ENCODE assay signal across 15 cellular contexts in genomic region chr17:64387145-64387473, GRCh38. TPM values are rescaled to one million over a fixed set of nuclear protein-coding genes. Genes with fewer than 3 reads are reported as not detected.
A peak's percentile ranks its signal among the peaks of the same experiment; 100 is the strongest.
DNase-seq lines count a peak whose midpoint lies in the region; ATAC-seq and TF ChIP-seq lines count a peak whose summit lies in the region.
"Had no signal": no experiment of that assay in that cellular context is flagged by ENCODE, and none has a peak within 500 bp of the region (broad histone marks: within the 10 kb centered on the region; RNA-seq: fewer than 3 reads in every experiment).

No MANE protein-coding gene starts in this region.

- H3K4me3 ChIP-seq in CD8-positive, alpha-beta T cell (ENCODE audit: low read depth, low read length): no peak overlapping the region
- peak overlapping the region; percentile 71 for H3K4me3 ChIP-seq in right cardiac atrium (ENCODE audit: low read length)
- peak overlapping the region in 1 of 7 experiments; percentile 28 for H3K4me3 ChIP-seq in skin epidermis
- H3K4me3 ChIP-seq: GM12878, hepatocyte, MG63 had no signal

- H3K9me3 ChIP-seq in CD8-positive, alpha-beta T cell (ENCODE audit: low read length): no peaks in the 10 kb centered on the region
- no peaks in the 10 kb centered on the region for H3K9me3 ChIP-seq in right cardiac atrium (ENCODE audit: control insufficient read depth, low read length)
- H3K9me3 ChIP-seq: BE2C, MG63 had no signal

- H3K27ac Mint-ChIP-seq in CD8-positive, alpha-beta T cell: peak overlapping the region; percentile 56
- peak overlapping the region; percentile 76 for H3K27ac Mint-ChIP-seq in activated CD8-positive, alpha-beta T cell treated with anti-CD3 and anti-CD28 coated beads, Interleukin-2, amount 10 ng/mL, durations not matched to agents 7 days and 5 days
- no peak overlapping the region for H3K27ac Mint-ChIP-seq in T-helper 2 cell treated with Interferon-gamma antibody and Interleukin-4, amounts not matched to agents 5 μg/mL and 100 μg/mL, for 36 hours

- no peak for DNase-seq in CD8-positive, alpha-beta T cell
- DNase-seq in activated CD8-positive, alpha-beta T cell treated with anti-CD3 and anti-CD28 coated beads, Interleukin-2, amount 10 ng/mL, durations not matched to agents 7 days and 5 days: no peak
- DNase-seq in right cardiac atrium (no peak), NCI-H1417 (lab: John Stamatoyannopoulos, UW) (no peak), head of caudate nucleus (no peak)
- no peak for DNase-seq in T-helper 2 cell treated with Interferon-gamma antibody and Interleukin-4, amounts not matched to agents 5 μg/mL and 100 μg/mL, for 36 hours (ENCODE audit: low spot score)
- DNase-seq: BE2C; central memory CD4-positive, alpha-beta T cell; MG63; NCI-H2081; SIG-M5 had no signal

- no peaks in the 10 kb centered on the region for H3K27me3 Mint-ChIP-seq in CD8-positive, alpha-beta T cell (ENCODE audit: low read depth)
- H3K27me3 Mint-ChIP-seq in activated CD8-positive, alpha-beta T cell treated with anti-CD3 and anti-CD28 coated beads, Interleukin-2, amount 10 ng/mL, durations not matched to agents 7 days and 5 days (ENCODE audit: low read depth): no peaks in the 10 kb centered on the region
- H3K27me3 Mint-ChIP-seq in T-helper 2 cell treated with Interferon-gamma antibody and Interleukin-4, amounts not matched to agents 5 μg/mL and 100 μg/mL, for 36 hours (ENCODE audit: low read depth): no peaks in the 10 kb centered on the region

- peaks cover 78% of the 10 kb centered on the region for H3K4me1 Mint-ChIP-seq in CD8-positive, alpha-beta T cell (ENCODE audit: low read depth)
- H3K4me1 Mint-ChIP-seq in activated CD8-positive, alpha-beta T cell treated with anti-CD3 and anti-CD28 coated beads, Interleukin-2, amount 10 ng/mL, durations not matched to agents 7 days and 5 days (ENCODE audit: low read depth): peaks cover 82% of the 10 kb centered on the region
- peaks cover 20% of the 10 kb centered on the region for H3K4me1 Mint-ChIP-seq in T-helper 2 cell treated with Interferon-gamma antibody and Interleukin-4, amounts not matched to agents 5 μg/mL and 100 μg/mL, for 36 hours (ENCODE audit: low read depth)

- WGBS in right cardiac atrium: 58% methylated on average over 9 of the region's 9 CpGs

- intact Hi-C loops in CD8-positive, alpha-beta T cell (cut with DNase I, micrococcal nuclease): no loop called here
- intact Hi-C loops in right cardiac atrium (cut with DNase I) (loop anchor here in 1 of 4 donors (5.0 kb wide), 1 partner anchor 40 kb away; no protein-coding TSS in a partner anchor), head of caudate nucleus (cut with DNase I) (no loop called here)

- H3K9me3 Mint-ChIP-seq in CD8-positive, alpha-beta T cell: no peaks in the 10 kb centered on the region
- H3K9me3 Mint-ChIP-seq in activated CD8-positive, alpha-beta T cell treated with anti-CD3 and anti-CD28 coated beads, Interleukin-2, amount 10 ng/mL, durations not matched to agents 7 days and 5 days (ENCODE audit: insufficient read depth): no peaks in the 10 kb centered on the region
- H3K9me3 Mint-ChIP-seq in T-helper 2 cell treated with Interferon-gamma antibody and Interleukin-4, amounts not matched to agents 5 μg/mL and 100 μg/mL, for 36 hours: no peaks in the 10 kb centered on the region

- TF ChIP-seq CTCF in CD8-positive, alpha-beta T cell (IDR thresholded peaks at IDR 0.05): no peak

- H3K36me3 ChIP-seq in CD8-positive, alpha-beta T cell (ENCODE audit: insufficient read depth, low read length): no peaks in the 10 kb centered on the region
- H3K36me3 ChIP-seq: BE2C, MG63 had no signal

- H3K27ac ChIP-seq in CD8-positive, alpha-beta T cell (ENCODE audit: low read depth, low read length): no peak overlapping the region
- peak overlapping the region; percentile 86 for H3K27ac ChIP-seq in right cardiac atrium (ENCODE audit: low read length)
- peak overlapping the region in 14 of 21 experiments; percentile 3 to 91 (median 56) for H3K27ac ChIP-seq in skin epidermis
- H3K27ac ChIP-seq: hepatocyte had no signal

- CTCF ChIA-PET in CD8-positive, alpha-beta T cell (lab: Charles Lee): interaction anchor here (1.3 to 2.9 kb wide), 2 partner anchors 25 to 32 kb away, joined by 3 to 12 read pairs; no protein-coding TSS in a partner anchor
- CTCF ChIA-PET in activated CD8-positive, alpha-beta T cell treated with anti-CD3 and anti-CD28 coated beads, Interleukin-2, amount 10 ng/mL, durations not matched to agents 7 days and 5 days (lab: Charles Lee): interaction anchor here (1.6 to 1.9 kb wide), 3 partner anchors 9 to 33 kb away, joined by 5 to 8 read pairs (median 6); no protein-coding TSS in a partner anchor

- H3K4me3 Mint-ChIP-seq in CD8-positive, alpha-beta T cell: peak overlapping the region; percentile 16
- no peak overlapping the region for H3K4me3 Mint-ChIP-seq in activated CD8-positive, alpha-beta T cell treated with anti-CD3 and anti-CD28 coated beads, Interleukin-2, amount 10 ng/mL, durations not matched to agents 7 days and 5 days
- H3K4me3 Mint-ChIP-seq in T-helper 2 cell treated with Interferon-gamma antibody and Interleukin-4, amounts not matched to agents 5 μg/mL and 100 μg/mL, for 36 hours: no peak overlapping the region

- peaks cover 83% of the 10 kb centered on the region for H3K4me1 ChIP-seq in CD8-positive, alpha-beta T cell (ENCODE audit: insufficient read depth, low read length)
- peaks cover 14% of the 10 kb centered on the region for H3K4me1 ChIP-seq in right cardiac atrium (ENCODE audit: control insufficient read depth, insufficient read depth, low read length)
- H3K4me1 ChIP-seq: BE2C had no signal

- peaks cover 73% of the 10 kb centered on the region for H3K36me3 Mint-ChIP-seq in CD8-positive, alpha-beta T cell
- peaks cover 78% of the 10 kb centered on the region for H3K36me3 Mint-ChIP-seq in activated CD8-positive, alpha-beta T cell treated with anti-CD3 and anti-CD28 coated beads, Interleukin-2, amount 10 ng/mL, durations not matched to agents 7 days and 5 days (ENCODE audit: low read depth)
- peaks cover 5% of the 10 kb centered on the region for H3K36me3 Mint-ChIP-seq in T-helper 2 cell treated with Interferon-gamma antibody and Interleukin-4, amounts not matched to agents 5 μg/mL and 100 μg/mL, for 36 hours (ENCODE audit: low read depth)

- POLR2A ChIA-PET in CD8-positive, alpha-beta T cell (lab: Charles Lee): interaction anchor here (1.4 kb wide), 1 partner anchor 11 kb away, joined by 5 read pairs; no protein-coding TSS in a partner anchor
- POLR2A ChIA-PET in activated CD8-positive, alpha-beta T cell treated with anti-CD3 and anti-CD28 coated beads, Interleukin-2, amount 10 ng/mL, durations not matched to agents 7 days and 5 days (lab: Charles Lee): no interaction called here

- no peak for ATAC-seq in CD8-positive, alpha-beta T cell
- ATAC-seq in activated CD8-positive, alpha-beta T cell treated with anti-CD3 and anti-CD28 coated beads, Interleukin-2, amount 10 ng/mL, durations not matched to agents 7 days and 5 days: no peak
- ATAC-seq in right cardiac atrium (no peak), HG02852 (IDR thresholded peaks at IDR 0.05; ENCODE audit: unreplicated experiment) (no peak)
- ATAC-seq: GM12878 had no signal

- H3K27me3 ChIP-seq in CD8-positive, alpha-beta T cell (ENCODE audit: insufficient read depth, low read length): no peaks in the 10 kb centered on the region
- H3K27me3 ChIP-seq in right cardiac atrium (ENCODE audit: control insufficient read depth, insufficient read depth): no peaks in the 10 kb centered on the region
- H3K27me3 ChIP-seq: BE2C, hepatocyte, MG63 had no signal

RNA-seq across cellular contexts. Expression of gene PECAM1, which starts 3.6 kb away (rescaled TPM):
- total RNA-seq in CD8-positive, alpha-beta T cell: 10 to 100 TPM; 64.3 to 70.6 TPM
- total RNA-seq in activated CD8-positive, alpha-beta T cell treated with anti-CD3 and anti-CD28 coated beads, Interleukin-2, amount 10 ng/mL, durations not matched to agents 7 days and 5 days: 100 to 1,000 TPM; 188 to 197 TPM
- total RNA-seq in right cardiac atrium: 100 to 1,000 TPM in 3 of 4 donors, 10 to 100 TPM in 1; 99.4 to 201 (median 193) TPM
- 42.8 TPM for polyA plus RNA-seq in right cardiac atrium
